ENCODE assay signal across 12 cellular contexts in genomic region chr16:46976550-46976949, GRCh38. TPM values are rescaled to one million over a fixed set of nuclear protein-coding genes. Genes with fewer than 3 reads are reported as not detected.
DNase-seq lines count a peak whose midpoint lies in the region; ATAC-seq and TF ChIP-seq lines count a peak whose summit lies in the region.
"Had no signal": no experiment of that assay in that cellular context is flagged by ENCODE, and none has a peak within 500 bp of the region (broad histone marks: within the 10 kb centered on the region; RNA-seq: fewer than 3 reads in every experiment).

No MANE protein-coding gene starts in this region.

- peaks cover 0 to 1% of the 10 kb centered on the region in 2 donors for H3K27me3 Mint-ChIP-seq in CD8-positive, alpha-beta memory T cell
- no peaks in the 10 kb centered on the region for H3K27me3 Mint-ChIP-seq in activated T-helper 2 cell treated with anti-CD3 and anti-CD28 coated beads, Interferon-gamma antibody, Interleukin-2, Interleukin-4, amounts not matched to agents 10 μg/mL and 5 μg/mL and 100 μg/mL, durations not matched to agents 14 hours and 24 hours and 36 hours (ENCODE audit: low read depth)
- no peaks in the 10 kb centered on the region for H3K27me3 Mint-ChIP-seq in naive thymus-derived CD4-positive, alpha-beta T cell

- no peaks in the 10 kb centered on the region for H3K9me2 ChIP-seq in HCT116 (ENCODE audit: insufficient read depth)

- intact Hi-C loops in HCT116 (cut with micrococcal nuclease) = no loop called here
- intact Hi-C loops in activated T-helper 2 cell treated with anti-CD3 and anti-CD28 coated beads, Interferon-gamma antibody, Interleukin-2, Interleukin-4, amounts not matched to agents 10 μg/mL and 5 μg/mL and 100 μg/mL, durations not matched to agents 14 hours and 24 hours and 36 hours (cut with micrococcal nuclease) = loop anchor here (2.0 to 10.0 kb wide), 2 partner anchors 40 to 1638 kb away; partner anchors contain the start of gene N4BP1
- intact Hi-C loops in naive thymus-derived CD4-positive, alpha-beta T cell (cut with micrococcal nuclease) = loop anchor here in 1 of 2 donors (10.0 kb wide), 1 partner anchor 168 kb away; the partner anchor contains the start of gene NETO2

- peaks cover 21% of the 10 kb centered on the region for H3K79me2 ChIP-seq in HCT116 (ENCODE audit: insufficient read depth, low read length)

- RAD21 ChIA-PET in HCT116 (lab: Charles Lee; ENCODE audit: low non-redundant PET in 1 of 2, low total read pairs in 2 of 2, uncharacterized antibody in 2 of 2, unreplicated experiment in 2 of 2) = no interaction called here

- no peak overlapping the region for H2AFZ ChIP-seq in HCT116 (ENCODE audit: low read depth, low read length, poor library complexity, severe bottlenecking)

- H3K36me3 Mint-ChIP-seq in CD8-positive, alpha-beta memory T cell = peaks cover 0 to 19% (median 5%) of the 10 kb centered on the region in 3 donors
- peaks cover 12% of the 10 kb centered on the region for H3K36me3 Mint-ChIP-seq in activated T-helper 2 cell treated with anti-CD3 and anti-CD28 coated beads, Interferon-gamma antibody, Interleukin-2, Interleukin-4, amounts not matched to agents 10 μg/mL and 5 μg/mL and 100 μg/mL, durations not matched to agents 14 hours and 24 hours and 36 hours (ENCODE audit: low read depth)
- H3K36me3 Mint-ChIP-seq in naive thymus-derived CD4-positive, alpha-beta T cell = peaks cover 0 to 15% (median 4%) of the 10 kb centered on the region in 5 donors

- peak overlapping the region; percentile 4; the same call in 1 of the 2 replicates for H3K9ac ChIP-seq in HCT116 (ENCODE audit: low read length)

- no peak overlapping the region for H3K4me3 ChIP-seq in CD8-positive, alpha-beta memory T cell (ENCODE audit: low read length)
- no peak overlapping the region for H3K4me3 ChIP-seq in HCT116 (replicated peaks in 1 of 2; ENCODE audit: low read depth in 1 of 2, low read length in 2 of 2)
- H3K4me3 ChIP-seq in naive thymus-derived CD4-positive, alpha-beta T cell (ENCODE audit: low read length) = no peak overlapping the region
- H3K4me3 ChIP-seq: SJCRH30 had no signal

- CTCF ChIA-PET in CD8-positive, alpha-beta memory T cell (lab: Charles Lee) = no interaction called here
- CTCF ChIA-PET in HCT116 (lab: Charles Lee) = no interaction called here
- CTCF ChIA-PET in naive thymus-derived CD4-positive, alpha-beta T cell (lab: Charles Lee) = interaction anchor here (0.6 kb wide), 1 partner anchor 28 kb away, joined by 5 read pairs; no protein-coding TSS in a partner anchor

- H3K4me2 ChIP-seq in HCT116 (ENCODE audit: low read length) = peak overlapping the region; percentile 8

- no peaks in the 10 kb centered on the region for H3K36me3 ChIP-seq in CD8-positive, alpha-beta memory T cell (ENCODE audit: insufficient read depth, low read length)
- H3K36me3 ChIP-seq in HCT116 (ENCODE audit: control insufficient read depth in 1 of 2, insufficient read depth in 2 of 2, low read length in 2 of 2) = no peaks in the 10 kb centered on the region; a peak in 1 of 4 replicates
- H3K36me3 ChIP-seq in naive thymus-derived CD4-positive, alpha-beta T cell (ENCODE audit: control insufficient read depth in 2 of 3, insufficient read depth in 3 of 3, low read length in 3 of 3) = peaks cover 0 to 5% (median 0%) of the 10 kb centered on the region in 3 experiments
- H3K36me3 ChIP-seq: SJCRH30 had no signal

- no peak for TF ChIP-seq CTCF in HCT116 (IDR thresholded peaks at IDR 0.05 in 2 of 3, conservative IDR thresholded peaks at IDR 0.05 in 1 of 3; ENCODE audit: borderline replicate concordance in 1 of 3, insufficient read depth in 1 of 3, low read depth in 2 of 3, low read length in 2 of 3)

- no peak for TF ChIP-seq RAD21 in HCT116 (IDR thresholded peaks at IDR 0.05; ENCODE audit: low read depth)

- H3K27me3 ChIP-seq in CD8-positive, alpha-beta memory T cell (ENCODE audit: insufficient read depth, low read length, poor library complexity, severe bottlenecking) = no peaks in the 10 kb centered on the region
- no peaks in the 10 kb centered on the region for H3K27me3 ChIP-seq in HCT116 (ENCODE audit: insufficient read depth, low read length)
- H3K27me3 ChIP-seq in naive thymus-derived CD4-positive, alpha-beta T cell (ENCODE audit: control insufficient read depth in 2 of 2, insufficient read depth in 2 of 2, low read length in 2 of 2) = no peaks in the 10 kb centered on the region
- H3K27me3 ChIP-seq: SJCRH30 had no signal

- no TSS peak for BruUV-seq in HCT116 (replicated peaks; lab: Mats Ljungman, UMichigan)

- peaks cover 8% of the 10 kb centered on the region; the same call in 1 of the 2 replicates for H4K20me1 ChIP-seq in HCT116 (ENCODE audit: insufficient read depth)

- no peak overlapping the region for H3K27ac ChIP-seq in CD8-positive, alpha-beta memory T cell (ENCODE audit: low read depth, low read length)
- no peak overlapping the region; the same call in 1 of the 2 replicates for H3K27ac ChIP-seq in HCT116 (ENCODE audit: low read depth, low read length)
- no peak overlapping the region for H3K27ac ChIP-seq in naive thymus-derived CD4-positive, alpha-beta T cell (ENCODE audit: low read depth, low read length)
- H3K27ac ChIP-seq: SJCRH30 had no signal

- H3K27ac Mint-ChIP-seq in CD8-positive, alpha-beta memory T cell = peak overlapping the region in 6 of 8 donors; percentile 35 to 84 (median 60)
- H3K27ac Mint-ChIP-seq in activated T-helper 2 cell treated with anti-CD3 and anti-CD28 coated beads, Interferon-gamma antibody, Interleukin-2, Interleukin-4, amounts not matched to agents 10 μg/mL and 5 μg/mL and 100 μg/mL, durations not matched to agents 14 hours and 24 hours and 36 hours = peak overlapping the region; percentile 8
- peak overlapping the region in 6 of 9 donors; percentile 70 to 99 (median 86) for H3K27ac Mint-ChIP-seq in naive thymus-derived CD4-positive, alpha-beta T cell

- DNase-seq in CD8-positive, alpha-beta memory T cell = no peak
- no peak for DNase-seq in HCT116 (ENCODE audit: low read depth, low spot score)
- DNase-seq in activated T-helper 2 cell treated with anti-CD3 and anti-CD28 coated beads, Interferon-gamma antibody, Interleukin-2, Interleukin-4, amounts not matched to agents 10 μg/mL and 5 μg/mL and 100 μg/mL, durations not matched to agents 14 hours and 24 hours and 36 hours (ENCODE audit: low spot score) = no peak
- no peak for DNase-seq in naive thymus-derived CD4-positive, alpha-beta T cell
- no peak for DNase-seq in GOT3 (lab: John Stamatoyannopoulos, UW)
- DNase-seq in activated CD8-positive, alpha-beta memory T cell treated with anti-CD3 and anti-CD28 coated beads, Interleukin-2, amount 50 U/mL, for 48 hours = no peak
- DNase-seq: activated gamma-delta T cell, NCI-H1417, NCI-H526 treated with DMSO at 0.1 percent for 48 hours, SJCRH30, substantia nigra had no signal

- no peaks in the 10 kb centered on the region for H3K9me3 ChIP-seq in CD8-positive, alpha-beta memory T cell (ENCODE audit: low read length)
- no peaks in the 10 kb centered on the region for H3K9me3 ChIP-seq in HCT116 (ENCODE audit: control insufficient read depth in 1 of 2, insufficient read depth in 1 of 2, low read depth in 1 of 2, low read length in 2 of 2)
- H3K9me3 ChIP-seq in naive thymus-derived CD4-positive, alpha-beta T cell (ENCODE audit: control insufficient read depth in 2 of 3, low read length in 3 of 3) = no peaks in the 10 kb centered on the region
- H3K9me3 ChIP-seq: SJCRH30 had no signal

- ATAC-seq in HCT116 (no peak), GM18858 (IDR thresholded peaks at IDR 0.05; ENCODE audit: unreplicated experiment) (no peak)
- no peak for ATAC-seq in naive thymus-derived CD4-positive, alpha-beta T cell

- H3K4me1 Mint-ChIP-seq in CD8-positive, alpha-beta memory T cell = peaks cover 28 to 39% (median 37%) of the 10 kb centered on the region in 3 donors
- H3K4me1 Mint-ChIP-seq in activated T-helper 2 cell treated with anti-CD3 and anti-CD28 coated beads, Interferon-gamma antibody, Interleukin-2, Interleukin-4, amounts not matched to agents 10 μg/mL and 5 μg/mL and 100 μg/mL, durations not matched to agents 14 hours and 24 hours and 36 hours (ENCODE audit: low read depth) = peaks cover 30% of the 10 kb centered on the region
- peaks cover 26 to 46% (median 33%) of the 10 kb centered on the region in 7 donors for H3K4me1 Mint-ChIP-seq in naive thymus-derived CD4-positive, alpha-beta T cell

- no peak overlapping the region for H3K4me3 Mint-ChIP-seq in CD8-positive, alpha-beta memory T cell
- no peak overlapping the region for H3K4me3 Mint-ChIP-seq in activated T-helper 2 cell treated with anti-CD3 and anti-CD28 coated beads, Interferon-gamma antibody, Interleukin-2, Interleukin-4, amounts not matched to agents 10 μg/mL and 5 μg/mL and 100 μg/mL, durations not matched to agents 14 hours and 24 hours and 36 hours (ENCODE audit: low read depth)
- no peak overlapping the region for H3K4me3 Mint-ChIP-seq in naive thymus-derived CD4-positive, alpha-beta T cell

- no peak for TF ChIP-seq POLR2A in HCT116 (IDR thresholded peaks at IDR 0.05; ENCODE audit: borderline replicate concordance, extremely low read depth, insufficient read depth, insufficient read length)

- H3K9me3 Mint-ChIP-seq in CD8-positive, alpha-beta memory T cell = no peaks in the 10 kb centered on the region
- no peaks in the 10 kb centered on the region for H3K9me3 Mint-ChIP-seq in activated T-helper 2 cell treated with anti-CD3 and anti-CD28 coated beads, Interferon-gamma antibody, Interleukin-2, Interleukin-4, amounts not matched to agents 10 μg/mL and 5 μg/mL and 100 μg/mL, durations not matched to agents 14 hours and 24 hours and 36 hours
- H3K9me3 Mint-ChIP-seq in naive thymus-derived CD4-positive, alpha-beta T cell = peaks cover 0 to 2% (median 0%) of the 10 kb centered on the region in 11 donors

- POLR2A ChIA-PET in CD8-positive, alpha-beta memory T cell (lab: Charles Lee) = interaction anchor here (0.7 kb wide), 1 partner anchor 14 kb away, joined by 6 read pairs; no protein-coding TSS in a partner anchor
- POLR2A ChIA-PET in HCT116 (lab: Charles Lee) = interaction anchor here (1.1 kb wide), 1 partner anchor 10 kb away, joined by 3 read pairs; no protein-coding TSS in a partner anchor
- POLR2A ChIA-PET in naive thymus-derived CD4-positive, alpha-beta T cell (lab: Charles Lee) = no interaction called here

- H3K4me1 ChIP-seq in CD8-positive, alpha-beta memory T cell (ENCODE audit: insufficient read depth, low read length) = peaks cover 17% of the 10 kb centered on the region
- H3K4me1 ChIP-seq in HCT116 (ENCODE audit: control insufficient read depth in 1 of 2, insufficient read depth in 2 of 2, low read length in 2 of 2) = peaks cover 11 to 32% of the 10 kb centered on the region in 2 experiments
- peaks cover 16% of the 10 kb centered on the region in 2 donors for H3K4me1 ChIP-seq in naive thymus-derived CD4-positive, alpha-beta T cell (ENCODE audit: control insufficient read depth in 2 of 2, insufficient read depth in 2 of 2, low read length in 2 of 2)
- H3K4me1 ChIP-seq: SJCRH30 had no signal

RNA-seq across cellular contexts. Expression of gene DNAJA2, which starts 3.1 kb away (rescaled TPM):
- total RNA-seq in CD8-positive, alpha-beta memory T cell = 10 to 100 TPM; 89.8 to 90.3 TPM
- polyA plus RNA-seq in CD8-positive, alpha-beta memory T cell = 90.6 TPM
- total RNA-seq in HCT116 (2021; ENCODE audit: unreplicated experiment) = 68.2 TPM
- polyA plus RNA-seq in HCT116 (2012) = 32.3 and 35.0 TPM in 2 replicates
- total RNA-seq in activated T-helper 2 cell treated with anti-CD3 and anti-CD28 coated beads, Interferon-gamma antibody, Interleukin-2, Interleukin-4, amounts not matched to agents 10 μg/mL and 5 μg/mL and 100 μg/mL, durations not matched to agents 14 hours and 24 hours and 36 hours = 65.9 and 74.4 TPM in 2 replicates
- 10 to 100 TPM; 59.4 to 73.3 (median 60.9) TPM for total RNA-seq in naive thymus-derived CD4-positive, alpha-beta T cell
- 10 to 100 TPM; 69.2 to 98.2 TPM for polyA plus RNA-seq in naive thymus-derived CD4-positive, alpha-beta T cell

Comparison
In these comparisons a context has a peak if more than half of its experiments do, and no peak if none do; other contexts are left out.
1. H3K27ac Mint-ChIP-seq: peak in every context shown above with its lines; median percentile 86 in naive thymus-derived CD4-positive, alpha-beta T cell; 60 in CD8-positive, alpha-beta memory T cell; 8 in activated T-helper 2 cell treated with anti-CD3 and anti-CD28 coated beads, Interferon-gamma antibody, Interleukin-2, Interleukin-4, amounts not matched to agents 10 μg/mL and 5 μg/mL and 100 μg/mL, durations not matched to agents 14 hours and 24 hours and 36 hours.